In the genomic region with DNA sequence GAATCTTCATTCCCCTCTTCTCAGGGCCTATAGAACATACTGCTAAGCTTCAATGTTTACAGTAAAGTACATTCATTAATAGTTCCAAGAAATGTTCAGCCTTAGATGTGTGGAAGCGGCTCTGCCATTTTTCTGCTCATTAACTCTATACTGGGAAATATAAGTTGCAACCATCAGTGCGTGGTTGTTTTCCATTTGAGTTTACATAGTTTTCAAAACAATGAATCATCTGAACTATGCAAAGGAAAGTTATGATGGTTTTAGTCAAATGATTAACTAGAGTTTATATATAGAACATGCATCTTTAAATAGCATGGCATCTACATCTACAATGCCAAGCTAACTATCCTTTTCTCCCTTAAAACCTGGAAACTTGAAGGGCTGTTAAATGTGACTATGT, we compare ENCODE assay signal across 14 cellular contexts. TPM values are rescaled to one million over a fixed set of nuclear protein-coding genes. Genes with fewer than 3 reads are reported as not detected.
DNase-seq lines count a peak whose midpoint lies in the region; ATAC-seq and TF ChIP-seq lines count a peak whose summit lies in the region.
"Had no signal": no experiment of that assay in that cellular context is flagged by ENCODE, and none has a peak within 500 bp of the region (broad histone marks: within the 10 kb centered on the region; RNA-seq: fewer than 3 reads in every experiment).

No MANE protein-coding gene starts in this region.

- no peak for TF ChIP-seq POLR2A in gastrocnemius medialis (IDR thresholded peaks at IDR 0.05)

- peak overlapping the region; percentile 84 to 85 for H3K4me3 Mint-ChIP-seq in activated T-cell treated with anti-CD3 and anti-CD28 coated beads, Interleukin-2, amount 50 U/mL, for 72 hours
- H3K4me3 Mint-ChIP-seq in activated CD8-positive, alpha-beta T cell treated with anti-CD3 and anti-CD28 coated beads for 36 hours: peak overlapping the region; percentile 72
- H3K4me3 Mint-ChIP-seq in stimulated activated naive CD8-positive, alpha-beta T cell treated with anti-CD3 and anti-CD28 coated beads, Interleukin-15, amount 100 ng/mL, for 72 hours: peak overlapping the region; percentile 76 to 83

- TF ChIP-seq CTCF in activated CD8-positive, alpha-beta T cell treated with anti-CD3 and anti-CD28 coated beads for 36 hours (IDR thresholded peaks at IDR 0.05): no peak
- no peak for TF ChIP-seq CTCF in gastrocnemius medialis (IDR thresholded peaks at IDR 0.05 in 4 of 5, conservative IDR thresholded peaks at IDR 0.05 in 1 of 5)

- no peak for DNase-seq in activated T-cell treated with anti-CD3 and anti-CD28 coated beads, Interleukin-2, amount 50 U/mL, for 72 hours
- DNase-seq in activated T-cell treated with anti-CD3 and anti-CD28 coated beads, Interleukin-2, amount 50 U/mL, for 1 hour: no peak
- DNase-seq in activated CD8-positive, alpha-beta T cell treated with anti-CD3 and anti-CD28 coated beads for 36 hours: peak; percentile 24
- no peak for DNase-seq in stimulated activated naive CD8-positive, alpha-beta T cell treated with anti-CD3 and anti-CD28 coated beads, Interleukin-15, amount 100 ng/mL, for 72 hours
- DNase-seq in ecto neural progenitor cell (ENCODE audit: low spot score): no peak
- no peak for DNase-seq in 8988T
- no peak for DNase-seq in gastrocnemius medialis
- DNase-seq: amniotic stem cell, hypothalamus, MV-4-11, NCI-H510A treated with DMSO at 0.1 percent for 48 hours, Right ventricle myocardium superior, sigmoid colon had no signal

- H3K9me3 ChIP-seq in gastrocnemius medialis: no peaks in the 10 kb centered on the region
- H3K9me3 ChIP-seq: sigmoid colon had no signal

- peaks cover 99% of the 10 kb centered on the region for H3K4me1 Mint-ChIP-seq in activated T-cell treated with anti-CD3 and anti-CD28 coated beads, Interleukin-2, amount 50 U/mL, for 72 hours (ENCODE audit: low read depth)
- H3K4me1 Mint-ChIP-seq in activated CD8-positive, alpha-beta T cell treated with anti-CD3 and anti-CD28 coated beads for 36 hours (ENCODE audit: low read depth): peaks cover 79% of the 10 kb centered on the region
- peaks cover 90% of the 10 kb centered on the region for H3K4me1 Mint-ChIP-seq in stimulated activated naive CD8-positive, alpha-beta T cell treated with anti-CD3 and anti-CD28 coated beads, Interleukin-15, amount 100 ng/mL, for 72 hours

- intact Hi-C loops in activated CD8-positive, alpha-beta T cell treated with anti-CD3 and anti-CD28 coated beads for 36 hours (cut with micrococcal nuclease): no loop called here
- intact Hi-C loops in gastrocnemius medialis (cut with DNase I; ENCODE audit: low total_unique reads): no loop called here

- H3K4me1 ChIP-seq in gastrocnemius medialis: no peaks in the 10 kb centered on the region
- H3K4me1 ChIP-seq: sigmoid colon had no signal

- H3K27me3 ChIP-seq in gastrocnemius medialis: no peaks in the 10 kb centered on the region

- H3K9me3 Mint-ChIP-seq in activated T-cell treated with anti-CD3 and anti-CD28 coated beads, Interleukin-2, amount 50 U/mL, for 72 hours: no peaks in the 10 kb centered on the region
- H3K9me3 Mint-ChIP-seq in activated CD8-positive, alpha-beta T cell treated with anti-CD3 and anti-CD28 coated beads for 36 hours: no peaks in the 10 kb centered on the region
- no peaks in the 10 kb centered on the region for H3K9me3 Mint-ChIP-seq in stimulated activated naive CD8-positive, alpha-beta T cell treated with anti-CD3 and anti-CD28 coated beads, Interleukin-15, amount 100 ng/mL, for 72 hours

- no peak overlapping the region for H3K27ac ChIP-seq in gastrocnemius medialis
- H3K27ac ChIP-seq: sigmoid colon had no signal

- ATAC-seq in activated T-cell treated with anti-CD3 and anti-CD28 coated beads, Interleukin-2, amount 50 U/mL, for 72 hours (replicated peaks in 1 of 2): peak; percentile 59 to 60
- ATAC-seq in HG02870 (IDR thresholded peaks at IDR 0.05; ENCODE audit: unreplicated experiment) (peak; percentile 37), gastrocnemius medialis (no peak)
- peak; percentile 32 for ATAC-seq in activated CD8-positive, alpha-beta T cell treated with anti-CD3 and anti-CD28 coated beads for 36 hours
- ATAC-seq in stimulated activated naive CD8-positive, alpha-beta T cell treated with anti-CD3 and anti-CD28 coated beads, Interleukin-15, amount 100 ng/mL, for 72 hours: peak; percentile 56

- H3K36me3 ChIP-seq in gastrocnemius medialis: no peaks in the 10 kb centered on the region
- H3K36me3 ChIP-seq: sigmoid colon had no signal

- POLR2A ChIA-PET in activated CD8-positive, alpha-beta T cell treated with anti-CD3 and anti-CD28 coated beads for 36 hours (lab: Charles Lee): interaction anchor here (0.7 to 2.6 kb wide), 12 partner anchors 10 to 100 kb away, joined by 3 to 12 read pairs (median 3); no protein-coding TSS in a partner anchor

- H3K27ac Mint-ChIP-seq in activated T-cell treated with anti-CD3 and anti-CD28 coated beads, Interleukin-2, amount 50 U/mL, for 72 hours: peak overlapping the region; percentile 96
- H3K27ac Mint-ChIP-seq in activated CD8-positive, alpha-beta T cell treated with anti-CD3 and anti-CD28 coated beads for 36 hours: peak overlapping the region; percentile 96
- peak overlapping the region; percentile 79 to 96 for H3K27ac Mint-ChIP-seq in stimulated activated naive CD8-positive, alpha-beta T cell treated with anti-CD3 and anti-CD28 coated beads, Interleukin-15, amount 100 ng/mL, for 72 hours

- H3K4me3 ChIP-seq in gastrocnemius medialis: no peak overlapping the region
- H3K4me3 ChIP-seq: sigmoid colon had no signal

- peaks cover 3 to 9% of the 10 kb centered on the region in 2 donors for H3K36me3 Mint-ChIP-seq in activated T-cell treated with anti-CD3 and anti-CD28 coated beads, Interleukin-2, amount 50 U/mL, for 72 hours (ENCODE audit: insufficient read depth in 2 of 2)
- peaks cover 31% of the 10 kb centered on the region for H3K36me3 Mint-ChIP-seq in activated CD8-positive, alpha-beta T cell treated with anti-CD3 and anti-CD28 coated beads for 36 hours (ENCODE audit: low read depth)

- CTCF ChIA-PET in activated CD8-positive, alpha-beta T cell treated with anti-CD3 and anti-CD28 coated beads for 36 hours (lab: Charles Lee): interaction anchor here (0.7 to 3.2 kb wide), 15 partner anchors 8 to 109 kb away, joined by 3 to 12 read pairs (median 4); partner anchors contain the start of gene LEF1

- H3K27me3 Mint-ChIP-seq in activated T-cell treated with anti-CD3 and anti-CD28 coated beads, Interleukin-2, amount 50 U/mL, for 72 hours (ENCODE audit: low read depth): no peaks in the 10 kb centered on the region
- H3K27me3 Mint-ChIP-seq in activated CD8-positive, alpha-beta T cell treated with anti-CD3 and anti-CD28 coated beads for 36 hours: no peaks in the 10 kb centered on the region
- H3K27me3 Mint-ChIP-seq in stimulated activated naive CD8-positive, alpha-beta T cell treated with anti-CD3 and anti-CD28 coated beads, Interleukin-15, amount 100 ng/mL, for 72 hours: no peaks in the 10 kb centered on the region

- in situ Hi-C loops in gastrocnemius medialis (cut with MboI; ENCODE audit: low sequenced_read_pairs in 4 of 4): no loop called here

RNA-seq across cellular contexts. Expression of gene LEF1, which starts 29.6 kb away (rescaled TPM):
- 100 to 1,000 TPM; 130 to 175 TPM for total RNA-seq in activated T-cell treated with anti-CD3 and anti-CD28 coated beads, Interleukin-2, amount 50 U/mL, for 72 hours
- 100 to 1,000 TPM; 178 to 182 TPM for total RNA-seq in activated CD8-positive, alpha-beta T cell treated with anti-CD3 and anti-CD28 coated beads for 36 hours
- total RNA-seq in gastrocnemius medialis: under 1 TPM in 1 of 4 donors, not detected in 3; 0.33 TPM

Comparison
In these comparisons a context has a peak if more than half of its experiments do, and no peak if none do; other contexts are left out.
1. ATAC-seq: peak in activated T-cell treated with anti-CD3 and anti-CD28 coated beads, Interleukin-2, amount 50 U/mL, for 72 hours (2 of 2), HG02870 (single experiment), activated CD8-positive, alpha-beta T cell treated with anti-CD3 and anti-CD28 coated beads for 36 hours (single experiment) and stimulated activated naive CD8-positive, alpha-beta T cell treated with anti-CD3 and anti-CD28 coated beads, Interleukin-15, amount 100 ng/mL, for 72 hours (single experiment); none in gastrocnemius medialis (0 of 2).
2. RNA of gene LEF1, which starts 29.6 kb away (total RNA-seq): 178 to 182 TPM in activated CD8-positive, alpha-beta T cell treated with anti-CD3 and anti-CD28 coated beads for 36 hours and 130 to 175 TPM in activated T-cell treated with anti-CD3 and anti-CD28 coated beads, Interleukin-2, amount 50 U/mL, for 72 hours; 0.33 TPM in gastrocnemius medialis; every median in the first group is over 10 times any median in the second.
3. Peak in every context shown above with its lines, with median percentiles within 50 percentile points of each other: H3K27ac Mint-ChIP-seq and H3K4me3 Mint-ChIP-seq.